In genomic region chr7:142439739-142440138, GRCh38 we compare ENCODE assay signal across 15 cellular contexts.
DNase-seq lines count a peak whose midpoint lies in the region; ATAC-seq, FAIRE-seq and TF ChIP-seq lines count a peak whose summit lies in the region.
"Had no signal": no experiment of that assay in that cellular context is flagged by ENCODE, and none has a peak within 500 bp of the region (broad histone marks: within the 10 kb centered on the region; RNA-seq: fewer than 3 reads in every experiment).

No MANE protein-coding gene starts in this region.

- H2AFZ ChIP-seq in DND-41 (ENCODE audit: low read depth, low read length): no peak overlapping the region
- H2AFZ ChIP-seq in PC-3 (ENCODE audit: low read length): 0 out of 2 replicates have a peak overlapping the region, but pooled peaks have one; percentile 39

- H3K4me3 ChIP-seq in DND-41 (ENCODE audit: low read depth in 1 of 2, low read length in 2 of 2): no peak overlapping the region
- H3K4me3 ChIP-seq in PC-3 (ENCODE audit: low read length): peak overlapping the region; percentile 20; the same call in 1 of the 2 replicates

- peak overlapping the region; percentile 10; the same call in 1 of the 2 replicates for H3K4me2 ChIP-seq in DND-41 (ENCODE audit: insufficient read depth, low read length)
- H3K4me2 ChIP-seq in PC-3 (ENCODE audit: low read length): peak overlapping the region; percentile 73

- POLR2A ChIA-PET in PC-3 (lab: Charles Lee; ENCODE audit: unreplicated experiment): no interaction called here

- peaks cover 13% of the 10 kb centered on the region; the same call in 1 of the 2 replicates for H3K79me2 ChIP-seq in DND-41 (ENCODE audit: insufficient read depth, low read length)
- no peaks in the 10 kb centered on the region for H3K79me2 ChIP-seq in PC-3 (ENCODE audit: low read length)

- peaks cover 7% of the 10 kb centered on the region for H3F3A ChIP-seq in PC-3 (ENCODE audit: low read length, unreplicated experiment)

- no peaks in the 10 kb centered on the region for H3K36me3 ChIP-seq in DND-41 (ENCODE audit: insufficient read depth, low read length)
- no peaks in the 10 kb centered on the region for H3K36me3 ChIP-seq in PC-3 (ENCODE audit: low read depth, low read length)

- H3K9me2 ChIP-seq in PC-3 (replicated peaks; ENCODE audit: low read length): no peaks in the 10 kb centered on the region

- intact Hi-C loops in PC-3 (cut with micrococcal nuclease): loop anchor here (5.0 kb wide), 1 partner anchor 52 kb away; no protein-coding TSS in a partner anchor

- no TSS peak for BruUV-seq in PC-3 (replicated peaks; lab: Mats Ljungman, UMichigan)

- CTCF ChIA-PET in PC-3 (lab: Charles Lee): interaction anchor here (0.7 to 0.9 kb wide), 2 partner anchors 27 to 38 kb away, joined by 3 to 5 read pairs; no protein-coding TSS in a partner anchor

- no peak for DNase-seq in DND-41
- peak; percentile 37 for DNase-seq in PC-3
- no peak for DNase-seq in NCI-H2107 treated with DMSO at 0.1 percent for 48 hours (lab: John Stamatoyannopoulos, UW; ENCODE audit: unreplicated experiment)
- DNase-seq in NCI-H526 (lab: John Stamatoyannopoulos, UW): no peak
- DNase-seq in RCC 7860 (ENCODE audit: low spot score): no peak
- no peak for DNase-seq in HPDE6-E6E7 (ENCODE audit: extremely low spot score)
- DNase-seq: activated T-cell treated with anti-CD3 and anti-CD28 coated beads, Interleukin-2, amount 50 U/mL, for 24 hours; H9; Karpas-422; kidney; NCI-H526 treated with DMSO at 0.1 percent for 48 hours; stimulated activated naive CD8-positive, alpha-beta T cell treated with anti-CD3 and anti-CD28 coated beads, Interleukin-15, amount 100 ng/mL, for 72 hours; T-helper 9 cell had no signal

- no peaks in the 10 kb centered on the region for H3K27me3 ChIP-seq in DND-41 (ENCODE audit: insufficient read depth, low read length, poor library complexity)
- H3K27me3 ChIP-seq in PC-3 (ENCODE audit: low read length): no peaks in the 10 kb centered on the region

- H3K9ac ChIP-seq in DND-41 (ENCODE audit: low read depth, low read length) (peak overlapping the region; percentile 29), PC-3 (ENCODE audit: low read length) (no peak overlapping the region)

- H3K27ac ChIP-seq in DND-41 (ENCODE audit: low read length) (peak overlapping the region; percentile 97), PC-3 (ENCODE audit: low read length) (peak overlapping the region; percentile 56)

- no peaks in the 10 kb centered on the region for H4K20me1 ChIP-seq in DND-41 (ENCODE audit: insufficient read depth, low read length)
- no peaks in the 10 kb centered on the region for H4K20me1 ChIP-seq in PC-3 (ENCODE audit: low read length)

- H3K4me1 ChIP-seq in DND-41 (ENCODE audit: insufficient read depth, low read length) (peaks cover 100% of the 10 kb centered on the region), PC-3 (ENCODE audit: insufficient read depth, low read length) (peaks cover 64% of the 10 kb centered on the region)

- no peak for TF ChIP-seq CTCF in DND-41 (IDR thresholded peaks at IDR 0.05; ENCODE audit: borderline replicate concordance, extremely low read depth, low read length, poor library complexity, severe bottlenecking)
- no peak for TF ChIP-seq CTCF in PC-3 (conservative IDR thresholded peaks at IDR 0.05; ENCODE audit: low read depth, low read length)

- no peaks in the 10 kb centered on the region for H3K9me3 ChIP-seq in DND-41 (ENCODE audit: insufficient read depth, low read length, severe bottlenecking)
- no peaks in the 10 kb centered on the region for H3K9me3 ChIP-seq in PC-3 (ENCODE audit: low read length)

- no peak for FAIRE-seq in RCC 7860 (lab: Jason Lieb, UNC)
- FAIRE-seq: kidney had no signal

- ATAC-seq in DND-41 (ENCODE audit: insufficient read depth, low read depth) (no peak), GM19468 (IDR thresholded peaks at IDR 0.05; ENCODE audit: extremely low read depth, unreplicated experiment) (peak; percentile 29), HG03108 (IDR thresholded peaks at IDR 0.05; ENCODE audit: unreplicated experiment) (peak; percentile 77), PC-3 (no peak)
- ATAC-seq: stimulated activated naive CD8-positive, alpha-beta T cell treated with anti-CD3 and anti-CD28 coated beads, Interleukin-15, amount 100 ng/mL, for 72 hours had no signal

Comparison
In these comparisons a context has a peak if more than half of its experiments do, and no peak if none do; other contexts are left out.
1. ATAC-seq: peak in GM19468 (single experiment) and HG03108 (single experiment); none in DND-41 (single experiment) and PC-3 (single experiment).